Comparison of ENCODE assay signal across 16 cellular contexts in genomic region chr14:102759416-102759815, GRCh38. TPM values are rescaled to one million over a fixed set of nuclear protein-coding genes. Genes with fewer than 3 reads are reported as not detected.
DNase-seq lines count a peak whose midpoint lies in the region; ATAC-seq, FAIRE-seq and TF ChIP-seq lines count a peak whose summit lies in the region.
"Had no signal": no experiment of that assay in that cellular context is flagged by ENCODE, and none has a peak within 500 bp of the region (broad histone marks: within the 10 kb centered on the region; RNA-seq: fewer than 3 reads in every experiment).

No MANE protein-coding gene starts in this region.

- no peak for TF ChIP-seq POLR2A in GM12892 (IDR thresholded peaks at IDR 0.05; ENCODE audit: low read depth, low read length)

- H3K9me3 Mint-ChIP-seq in endothelial cell (ENCODE audit: unreplicated experiment), result no peaks in the 10 kb centered on the region
- H3K9me3 Mint-ChIP-seq: CD4-positive, alpha-beta memory T cell; stimulated activated effector memory CD8-positive, alpha-beta T cell treated with anti-CD3 and anti-CD28 coated beads, Interleukin-12 subunit alpha, Interleukin-12 subunit beta, amount 100 ng/mL, for 72 hours had no signal

- peak; percentile 9 for FAIRE-seq in GM12892 (lab: Jason Lieb, UNC)
- FAIRE-seq: A204.1 had no signal

- H3K27ac Mint-ChIP-seq in endothelial cell (ENCODE audit: unreplicated experiment), result peak overlapping the region; percentile 17
- H3K27ac Mint-ChIP-seq: stimulated activated effector memory CD8-positive, alpha-beta T cell treated with anti-CD3 and anti-CD28 coated beads, Interleukin-12 subunit alpha, Interleukin-12 subunit beta, amount 100 ng/mL, for 72 hours had no signal

- no peak for TF ChIP-seq CTCF in endothelial cell (IDR thresholded peaks at IDR 0.05; ENCODE audit: unreplicated experiment)

- peaks cover 20% of the 10 kb centered on the region for H3K27me3 Mint-ChIP-seq in endothelial cell (ENCODE audit: unreplicated experiment)

- H3K4me3 Mint-ChIP-seq in endothelial cell (ENCODE audit: unreplicated experiment), result peak overlapping the region; percentile 5
- H3K4me3 Mint-ChIP-seq: CD4-positive, alpha-beta memory T cell; stimulated activated effector memory CD8-positive, alpha-beta T cell treated with anti-CD3 and anti-CD28 coated beads, Interleukin-12 subunit alpha, Interleukin-12 subunit beta, amount 100 ng/mL, for 72 hours had no signal

- H3K36me3 Mint-ChIP-seq in endothelial cell (ENCODE audit: low read depth, unreplicated experiment), result peaks cover 7% of the 10 kb centered on the region
- H3K36me3 Mint-ChIP-seq: CD4-positive, alpha-beta memory T cell; stimulated activated effector memory CD8-positive, alpha-beta T cell treated with anti-CD3 and anti-CD28 coated beads, Interleukin-12 subunit alpha, Interleukin-12 subunit beta, amount 100 ng/mL, for 72 hours had no signal

- peaks cover 26% of the 10 kb centered on the region for H3K4me1 Mint-ChIP-seq in endothelial cell (ENCODE audit: unreplicated experiment)
- H3K4me1 Mint-ChIP-seq: CD4-positive, alpha-beta memory T cell had no signal

- ATAC-seq in HG03039 (IDR thresholded peaks at IDR 0.05; ENCODE audit: unreplicated experiment), result no peak
- ATAC-seq: left ventricle myocardium superior; stimulated activated effector memory CD8-positive, alpha-beta T cell treated with anti-CD3 and anti-CD28 coated beads, Interleukin-12 subunit alpha, Interleukin-12 subunit beta, amount 100 ng/mL, for 72 hours had no signal

- DNase-seq in NCI-H1417 (lab: John Stamatoyannopoulos, UW) (peak in 2 of 3 experiments; percentile 19 to 51), NCI-H1417 treated with DMSO at 0.1 percent for 48 hours (lab: John Stamatoyannopoulos, UW) (no peak), GM12892 (ENCODE audit: insufficient read length) (no peak), NCI-H748 treated with DMSO at 0.1 percent for 48 hours (lab: John Stamatoyannopoulos, UW) (peak; percentile 11), endothelial cell (ENCODE audit: low spot score) (peak; percentile 52), NAMALWA (ENCODE audit: low spot score) (no peak)
- no peak for DNase-seq in activated CD4-positive, alpha-beta T cell treated with anti-CD3 and anti-CD28 coated beads for 48 hours
- DNase-seq: activated effector memory CD4-positive, alpha-beta T cell treated with Interleukin-2 at 50 U/mL for 16 hours; amniotic stem cell; foreskin melanocyte; left ventricle myocardium superior; upper lobe of left lung had no signal

RNA-seq across cellular contexts. Expression of gene TRAF3, which starts 17.8 kb away (rescaled TPM):
- polyA plus RNA-seq in GM12892 (2012; ENCODE audit: missing spikeins), result 53.6 TPM
- 9.7 TPM for total RNA-seq in endothelial cell (ENCODE audit: unreplicated experiment)

Comparison
In these comparisons a context has a peak if more than half of its experiments do, and no peak if none do; other contexts are left out.
1. DNase-seq: peak in NCI-H1417 (2 of 3), NCI-H748 treated with DMSO at 0.1 percent for 48 hours (single experiment) and endothelial cell (single experiment); none in NCI-H1417 treated with DMSO at 0.1 percent for 48 hours (single experiment), GM12892 (single experiment), NAMALWA (single experiment) and activated CD4-positive, alpha-beta T cell treated with anti-CD3 and anti-CD28 coated beads for 48 hours (single experiment).